Comparison of ENCODE assay signal across 13 cellular contexts in genomic region chr4:150501019-150501727, GRCh38.
DNase-seq lines count a peak whose midpoint lies in the region; ATAC-seq and TF ChIP-seq lines count a peak whose summit lies in the region.
"Had no signal": no experiment of that assay in that cellular context is flagged by ENCODE, and none has a peak within 500 bp of the region (broad histone marks: within the 10 kb centered on the region; RNA-seq: fewer than 3 reads in every experiment).

No MANE protein-coding gene starts in this region.

- no peaks in the 10 kb centered on the region for H3K4me1 ChIP-seq in RWPE2 (ENCODE audit: insufficient read depth, poor library complexity, severe bottlenecking)
- H3K4me1 ChIP-seq: SJSA1 had no signal

- TF ChIP-seq CTCF in RWPE2 (IDR thresholded peaks at IDR 0.05; ENCODE audit: poor library complexity, severe bottlenecking) (no peak), fibroblast of pulmonary artery (IDR thresholded peaks at IDR 0.05; ENCODE audit: low read length, missing control alignments) (no peak)

- H3K27me3 ChIP-seq in RWPE2 (ENCODE audit: insufficient read depth, poor library complexity, severe bottlenecking) = no peaks in the 10 kb centered on the region
- H3K27me3 ChIP-seq: SJSA1 had no signal

- H3K4me3 ChIP-seq in RWPE2 (ENCODE audit: severe bottlenecking) (no peak overlapping the region), fibroblast of pulmonary artery (replicated peaks; ENCODE audit: low read depth, low read length) (no peak overlapping the region)
- H3K4me3 ChIP-seq: SJSA1 had no signal

- ATAC-seq in RWPE2 (ENCODE audit: low read depth) (peak; percentile 98), HG02840 (IDR thresholded peaks at IDR 0.05; ENCODE audit: low FRiP score, unreplicated experiment) (no peak)

- H3K27ac ChIP-seq in RWPE2 (ENCODE audit: poor library complexity, severe bottlenecking) = no peak overlapping the region
- H3K27ac ChIP-seq: 22Rv1, SJSA1 had no signal

- DNase-seq in NOMO-1 treated with DMSO at 0.1 percent for 48 hours (lab: John Stamatoyannopoulos, UW; ENCODE audit: unreplicated experiment) (peak; percentile 65), NOMO-1 treated with dmso at 0.1 percent for 144 hours (lab: John Stamatoyannopoulos, UW; ENCODE audit: unreplicated experiment) (no peak), RWPE2 (ENCODE audit: low spot score) (no peak), fibroblast of pulmonary artery (ENCODE audit: low read depth) (peak; percentile 89), stromal cell of bone marrow (ENCODE audit: low read depth) (peak; percentile 86), iPS-NIHi7 (ENCODE audit: extremely low spot score) (no peak), cerebellar nuclear complex (lab: John Stamatoyannopoulos, UW) (no peak)
- DNase-seq: activated CD4-positive, alpha-beta T cell treated with anti-CD3 and anti-CD28 coated beads for 4 hours; DMS79; naive B cell had no signal

- no peaks in the 10 kb centered on the region for H3K9me3 ChIP-seq in RWPE2 (ENCODE audit: severe bottlenecking)
- H3K9me3 ChIP-seq: SJSA1 had no signal

- no peaks in the 10 kb centered on the region for H3K36me3 ChIP-seq in RWPE2 (ENCODE audit: low read depth)
- H3K36me3 ChIP-seq: SJSA1 had no signal

Comparison
In these comparisons a context has a peak if more than half of its experiments do, and no peak if none do; other contexts are left out.
1. DNase-seq: peak in NOMO-1 treated with DMSO at 0.1 percent for 48 hours (single experiment), fibroblast of pulmonary artery (single experiment) and stromal cell of bone marrow (single experiment); none in NOMO-1 treated with dmso at 0.1 percent for 144 hours (single experiment), RWPE2 (single experiment), iPS-NIHi7 (single experiment) and cerebellar nuclear complex (0 of 2).